1 cellular context compared by ENCODE assay signal in genomic region chr3:15535757-15536156, GRCh38.
TF ChIP-seq lines count a peak whose summit lies in the region.

No MANE protein-coding gene starts in this region.

TF ChIP-seq in HepG2, 621 proteins besides CTCF, POLR2A, EP300 and RAD21 (continued from another document):
- TF ChIP-seq ZKSCAN8 (CRISPR knock-in tag; IDR thresholded peaks at IDR 0.05; ENCODE audit: borderline replicate concordance): no peak
- TF ChIP-seq CBX5 (CRISPR knock-in tag; IDR thresholded peaks at IDR 0.05; ENCODE audit: borderline replicate concordance): no peak
- TF ChIP-seq ZNF800 (CRISPR knock-in tag; IDR thresholded peaks at IDR 0.05): no peak
- no peak for TF ChIP-seq HNRNPL (IDR thresholded peaks at IDR 0.05; ENCODE audit: low read depth, low read length)
- TF ChIP-seq SOX5 (CRISPR knock-in tag; IDR thresholded peaks at IDR 0.05; ENCODE audit: borderline replicate concordance): no peak
